19 cellular contexts compared by ENCODE assay signal in genomic region chr13:113639661-113640262, GRCh38. TPM values are rescaled to one million over a fixed set of nuclear protein-coding genes. Genes with fewer than 3 reads are reported as not detected.
A peak's percentile ranks its signal among the peaks of the same experiment; 100 is the strongest.
DNase-seq lines count a peak whose midpoint lies in the region; ATAC-seq, FAIRE-seq and TF ChIP-seq lines count a peak whose summit lies in the region.
"Had no signal": no experiment of that assay in that cellular context is flagged by ENCODE, and none has a peak within 500 bp of the region (broad histone marks: within the 10 kb centered on the region; RNA-seq: fewer than 3 reads in every experiment).

No MANE protein-coding gene starts in this region.

- H3K9me3 ChIP-seq in kidney (ENCODE audit: control insufficient read depth in 1 of 2, low read length in 2 of 2) (no peaks in the 10 kb centered on the region), transverse colon (no peaks in the 10 kb centered on the region)

- FAIRE-seq in kidney (lab: Jason Lieb, UNC): no peak

- H3K4me1 ChIP-seq in kidney (ENCODE audit: control insufficient read depth in 1 of 2, insufficient read depth in 1 of 2, low read depth in 1 of 2, low read length in 2 of 2): peaks cover 2 to 5% of the 10 kb centered on the region in 2 donors
- H3K4me1 ChIP-seq in transverse colon: no peaks in the 10 kb centered on the region
- H3K4me1 ChIP-seq in foreskin keratinocyte: no peaks in the 10 kb centered on the region

- H3K27me3 Mint-ChIP-seq in activated naive CD8-positive, alpha-beta T cell treated with anti-CD3 and anti-CD28 coated beads, Interleukin-2, amount 10 ng/mL, durations not matched to agents 7 days and 5 days: no peaks in the 10 kb centered on the region
- no peaks in the 10 kb centered on the region for H3K27me3 Mint-ChIP-seq in activated naive CD8-positive, alpha-beta T cell treated with anti-CD3 and anti-CD28 coated beads for 36 hours
- H3K27me3 Mint-ChIP-seq in activated B cell treated with CpG ODN at 0.5 μM for 24 hours: no peaks in the 10 kb centered on the region

- CTCF ChIA-PET in activated B cell treated with CpG ODN at 0.5 μM for 24 hours (lab: Charles Lee): no interaction called here

- peak; percentile 31 for ATAC-seq in activated naive CD8-positive, alpha-beta T cell treated with anti-CD3 and anti-CD28 coated beads, Interleukin-2, amount 10 ng/mL, durations not matched to agents 7 days and 5 days (ENCODE audit: low read depth)
- ATAC-seq in activated B cell treated with CpG ODN at 0.5 μM for 24 hours (ENCODE audit: low read depth): no peak
- no peak for ATAC-seq in foreskin keratinocyte

- H3K4me3 ChIP-seq in kidney (ENCODE audit: low read length in 2 of 2): no peak overlapping the region
- no peak overlapping the region for H3K4me3 ChIP-seq in transverse colon

- no peak overlapping the region for H3K9ac ChIP-seq in kidney (ENCODE audit: low read length in 2 of 2)

- intact Hi-C loops in activated B cell treated with CpG ODN at 0.5 μM for 24 hours (cut with micrococcal nuclease) (no loop called here), kidney (cut with DNase I) (no loop called here), transverse colon (cut with DNase I; ENCODE audit: low total_unique reads) (no loop called here)

- H3K27ac Mint-ChIP-seq in activated naive CD8-positive, alpha-beta T cell treated with anti-CD3 and anti-CD28 coated beads, Interleukin-2, amount 10 ng/mL, durations not matched to agents 7 days and 5 days: no peak overlapping the region
- H3K27ac Mint-ChIP-seq in activated naive CD8-positive, alpha-beta T cell treated with anti-CD3 and anti-CD28 coated beads for 36 hours: no peak overlapping the region
- no peak overlapping the region for H3K27ac Mint-ChIP-seq in activated B cell treated with CpG ODN at 0.5 μM for 24 hours

- no peak for TF ChIP-seq POLR2A in transverse colon (IDR thresholded peaks at IDR 0.05)

- in situ Hi-C loops in transverse colon (cut with MboI; ENCODE audit: low pct_ligation_motif_present in 1 of 4, low pct_unique_long_range_greater_than_20kb in 1 of 4, low sequenced_read_pairs in 3 of 4): no loop called here

- POLR2A ChIA-PET in activated naive CD8-positive, alpha-beta T cell treated with anti-CD3 and anti-CD28 coated beads, Interleukin-2, amount 10 ng/mL, durations not matched to agents 7 days and 5 days (lab: Charles Lee): no interaction called here
- POLR2A ChIA-PET in activated B cell treated with CpG ODN at 0.5 μM for 24 hours (lab: Charles Lee): no interaction called here

- no peaks in the 10 kb centered on the region for H3K27me3 ChIP-seq in transverse colon
- no peaks in the 10 kb centered on the region for H3K27me3 ChIP-seq in foreskin keratinocyte

- no peaks in the 10 kb centered on the region for H3K9me3 Mint-ChIP-seq in activated naive CD8-positive, alpha-beta T cell treated with anti-CD3 and anti-CD28 coated beads, Interleukin-2, amount 10 ng/mL, durations not matched to agents 7 days and 5 days
- H3K9me3 Mint-ChIP-seq in activated naive CD8-positive, alpha-beta T cell treated with anti-CD3 and anti-CD28 coated beads for 36 hours: no peaks in the 10 kb centered on the region
- no peaks in the 10 kb centered on the region for H3K9me3 Mint-ChIP-seq in activated B cell treated with CpG ODN at 0.5 μM for 24 hours

- peak; percentile 29 for DNase-seq in activated naive CD8-positive, alpha-beta T cell treated with anti-CD3 and anti-CD28 coated beads, Interleukin-2, amount 10 ng/mL, durations not matched to agents 7 days and 5 days
- no peak for DNase-seq in activated naive CD8-positive, alpha-beta T cell treated with anti-CD3 and anti-CD28 coated beads for 36 hours
- DNase-seq in activated B cell treated with CpG ODN at 0.5 μM for 24 hours: peak; percentile 7
- DNase-seq in kidney: peak; percentile 46
- DNase-seq in transverse colon: peak; percentile 8
- no peak for DNase-seq in GM20000 (ENCODE audit: low spot score)
- no peak for DNase-seq in foreskin keratinocyte
- DNase-seq in ecto neural progenitor cell (ENCODE audit: low spot score): no peak
- DNase-seq: activated CD4-positive, alpha-beta T cell treated with anti-CD3 and anti-CD28 coated beads for 4 hours; GOT3; mesenchymal stem cell; NCI-H187 treated with DMSO at 0.1 percent for 48 hours had no signal

- TF ChIP-seq EP300 in transverse colon (IDR thresholded peaks at IDR 0.05; ENCODE audit: low read depth): no peak

- WGBS in transverse colon (ENCODE audit: low coverage in 1 of 2), 2 donors: 94 to 95% methylated on average over 10 to 26 of the region's 26 CpGs

- H3K4me1 Mint-ChIP-seq in activated naive CD8-positive, alpha-beta T cell treated with anti-CD3 and anti-CD28 coated beads, Interleukin-2, amount 10 ng/mL, durations not matched to agents 7 days and 5 days: no peaks in the 10 kb centered on the region
- peaks cover 5% of the 10 kb centered on the region for H3K4me1 Mint-ChIP-seq in activated naive CD8-positive, alpha-beta T cell treated with anti-CD3 and anti-CD28 coated beads for 36 hours
- peaks cover 20% of the 10 kb centered on the region for H3K4me1 Mint-ChIP-seq in activated B cell treated with CpG ODN at 0.5 μM for 24 hours

- no peak overlapping the region for H3K27ac ChIP-seq in kidney (ENCODE audit: low read depth in 2 of 2, low read length in 2 of 2)
- H3K27ac ChIP-seq in transverse colon: no peak overlapping the region
- no peak overlapping the region for H3K27ac ChIP-seq in foreskin keratinocyte

- no peak overlapping the region for H3K4me3 Mint-ChIP-seq in activated naive CD8-positive, alpha-beta T cell treated with anti-CD3 and anti-CD28 coated beads, Interleukin-2, amount 10 ng/mL, durations not matched to agents 7 days and 5 days
- H3K4me3 Mint-ChIP-seq in activated naive CD8-positive, alpha-beta T cell treated with anti-CD3 and anti-CD28 coated beads for 36 hours: no peak overlapping the region
- no peak overlapping the region for H3K4me3 Mint-ChIP-seq in activated B cell treated with CpG ODN at 0.5 μM for 24 hours

- TF ChIP-seq CTCF in activated B cell treated with CpG ODN at 0.5 μM for 24 hours (IDR thresholded peaks at IDR 0.05): no peak
- TF ChIP-seq CTCF in kidney (IDR thresholded peaks at IDR 0.05; ENCODE audit: borderline replicate concordance, extremely low read depth, insufficient read depth): no peak
- TF ChIP-seq CTCF in transverse colon (IDR thresholded peaks at IDR 0.05): no peak
- no peak for TF ChIP-seq CTCF in GM20000 (IDR thresholded peaks at IDR 0.05; ENCODE audit: extremely low read depth, missing control alignments)
- no peak for TF ChIP-seq CTCF in foreskin keratinocyte (conservative IDR thresholded peaks at IDR 0.05)

- H3K36me3 ChIP-seq in kidney (ENCODE audit: control insufficient read depth in 1 of 2, insufficient read depth in 2 of 2, low read length in 2 of 2) (peaks cover 16 to 37% of the 10 kb centered on the region in 2 donors), transverse colon (peaks cover 0 to 66% (median 18%) of the 10 kb centered on the region in 4 donors)

- peaks cover 52% of the 10 kb centered on the region for H3K36me3 Mint-ChIP-seq in activated naive CD8-positive, alpha-beta T cell treated with anti-CD3 and anti-CD28 coated beads, Interleukin-2, amount 10 ng/mL, durations not matched to agents 7 days and 5 days
- peaks cover 53% of the 10 kb centered on the region for H3K36me3 Mint-ChIP-seq in activated naive CD8-positive, alpha-beta T cell treated with anti-CD3 and anti-CD28 coated beads for 36 hours
- peaks cover 59% of the 10 kb centered on the region for H3K36me3 Mint-ChIP-seq in activated B cell treated with CpG ODN at 0.5 μM for 24 hours (ENCODE audit: low read depth)

RNA-seq across cellular contexts. Expression of gene ATP4B, which starts 18.2 kb away (rescaled TPM):
- not detected for total RNA-seq in activated naive CD8-positive, alpha-beta T cell treated with anti-CD3 and anti-CD28 coated beads, Interleukin-2, amount 10 ng/mL, durations not matched to agents 7 days and 5 days
- total RNA-seq in activated naive CD8-positive, alpha-beta T cell treated with anti-CD3 and anti-CD28 coated beads for 36 hours: not detected
- not detected in 2 replicates for total RNA-seq in activated B cell treated with CpG ODN at 0.5 μM for 24 hours
- total RNA-seq in kidney: 0.16 TPM
- 0.45 TPM for polyA plus RNA-seq in kidney (ENCODE audit: insufficient read depth, low read depth, low replicate concordance)
- not detected for total RNA-seq in transverse colon
- not detected in 2 replicates for total RNA-seq in foreskin keratinocyte
- polyA plus RNA-seq in foreskin keratinocyte: not detected in 2 replicates
- total RNA-seq: HT1080; NCI-H460; renal cortical epithelial cell; subcutaneous adipose tissue; T-helper 2 cell treated with Interferon-gamma antibody and Interleukin-4, amounts not matched to agents 100 ng/mL and 5 ng/mL, for 36 hours had no signal
- polyA plus RNA-seq: AG04450, neural cell had no signal

RNA-seq across cellular contexts. Expression of gene GRK1, which starts 27.3 kb away (rescaled TPM):
- total RNA-seq in activated naive CD8-positive, alpha-beta T cell treated with anti-CD3 and anti-CD28 coated beads, Interleukin-2, amount 10 ng/mL, durations not matched to agents 7 days and 5 days: not detected
- not detected for total RNA-seq in activated naive CD8-positive, alpha-beta T cell treated with anti-CD3 and anti-CD28 coated beads for 36 hours
- total RNA-seq in activated B cell treated with CpG ODN at 0.5 μM for 24 hours (0.07 and 0.44 TPM in 2 replicates), kidney (not detected), transverse colon (not detected), foreskin keratinocyte (not detected in 2 replicates)
- polyA plus RNA-seq in kidney (ENCODE audit: insufficient read depth, low read depth, low replicate concordance) (not detected), foreskin keratinocyte (not detected in 2 replicates)
- total RNA-seq: HT1080; NCI-H460; renal cortical epithelial cell; subcutaneous adipose tissue; T-helper 2 cell treated with Interferon-gamma antibody and Interleukin-4, amounts not matched to agents 100 ng/mL and 5 ng/mL, for 36 hours had no signal
- polyA plus RNA-seq: AG04450 had no signal

RNA-seq across cellular contexts. Expression of gene TFDP1, which starts 55.2 kb away (rescaled TPM):
- 100 to 1,000 TPM; 103 to 117 TPM for total RNA-seq in activated naive CD8-positive, alpha-beta T cell treated with anti-CD3 and anti-CD28 coated beads, Interleukin-2, amount 10 ng/mL, durations not matched to agents 7 days and 5 days
- 100 to 1,000 TPM; 242 to 250 TPM for total RNA-seq in activated naive CD8-positive, alpha-beta T cell treated with anti-CD3 and anti-CD28 coated beads for 36 hours
- 53.1 and 54.3 TPM in 2 replicates for total RNA-seq in activated B cell treated with CpG ODN at 0.5 μM for 24 hours
- 46.9 TPM for total RNA-seq in kidney
- polyA plus RNA-seq in kidney (ENCODE audit: insufficient read depth, low read depth, low replicate concordance): 33.8 TPM
- total RNA-seq in transverse colon: 100 to 1,000 TPM in 1 of 4 donors, 10 to 100 TPM in 3; 24.3 to 164 (median 49.1) TPM
- 145 and 167 TPM in 2 replicates for total RNA-seq in foreskin keratinocyte
- 89.0 and 114 TPM in 2 replicates for polyA plus RNA-seq in foreskin keratinocyte

Comparison
In these comparisons a context has a peak if more than half of its experiments do, and no peak if none do; other contexts are left out.
1. DNase-seq: peak in activated naive CD8-positive, alpha-beta T cell treated with anti-CD3 and anti-CD28 coated beads, Interleukin-2, amount 10 ng/mL, durations not matched to agents 7 days and 5 days (single experiment), activated B cell treated with CpG ODN at 0.5 μM for 24 hours (single experiment), kidney (single experiment) and transverse colon (single experiment); none in activated naive CD8-positive, alpha-beta T cell treated with anti-CD3 and anti-CD28 coated beads for 36 hours (single experiment), GM20000 (single experiment), foreskin keratinocyte (0 of 2) and ecto neural progenitor cell (single experiment).